Comparison of ENCODE assay signal across 12 cellular contexts in the genomic region with DNA sequence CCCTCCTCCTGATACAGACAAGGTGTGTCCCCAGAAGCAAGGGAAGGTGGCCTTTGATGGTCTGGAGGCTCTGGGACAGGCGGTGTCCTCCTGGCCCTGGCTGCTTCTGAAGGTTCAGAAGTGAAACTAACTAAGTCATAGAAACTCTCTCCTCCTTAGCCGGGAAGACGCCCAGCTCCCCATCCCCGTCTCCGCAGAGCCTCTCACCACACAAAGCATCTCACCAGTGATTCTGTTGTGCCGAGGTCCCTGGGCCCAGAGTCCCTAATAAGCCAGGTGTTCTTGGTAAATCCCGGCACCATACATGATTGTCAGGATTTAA. TPM values are rescaled to one million over a fixed set of nuclear protein-coding genes. Genes with fewer than 3 reads are reported as not detected.
DNase-seq lines count a peak whose midpoint lies in the region; ATAC-seq and TF ChIP-seq lines count a peak whose summit lies in the region.
"Had no signal": no experiment of that assay in that cellular context is flagged by ENCODE, and none has a peak within 500 bp of the region (broad histone marks: within the 10 kb centered on the region; RNA-seq: fewer than 3 reads in every experiment).

No MANE protein-coding gene starts in this region.

- peak overlapping the region; percentile 74 for H3K27ac ChIP-seq in CD8-positive, alpha-beta memory T cell (ENCODE audit: low read depth, low read length)
- H3K27ac ChIP-seq in KOPT-K1 (ENCODE audit: low read depth, low read length, poor library complexity, severe bottlenecking) (peak overlapping the region; percentile 74), adrenal gland (peak overlapping the region in 1 of 5 donors; percentile 36)
- H3K27ac ChIP-seq: neutrophil, WERI-Rb-1 had no signal

- H3K4me1 ChIP-seq in CD8-positive, alpha-beta memory T cell (ENCODE audit: insufficient read depth, low read length), result peaks cover 65% of the 10 kb centered on the region
- peaks cover 8 to 11% of the 10 kb centered on the region in 2 donors for H3K4me1 ChIP-seq in adrenal gland (replicated peaks in 1 of 2)

- H3K9me3 ChIP-seq in CD8-positive, alpha-beta memory T cell (ENCODE audit: low read length), result no peaks in the 10 kb centered on the region
- no peaks in the 10 kb centered on the region for H3K9me3 ChIP-seq in KOPT-K1 (ENCODE audit: insufficient read depth, low read length, poor library complexity, severe bottlenecking)
- H3K9me3 ChIP-seq in adrenal gland (replicated peaks in 1 of 3), result no peaks in the 10 kb centered on the region
- H3K9me3 ChIP-seq: neutrophil had no signal

- TF ChIP-seq POLR2A in adrenal gland (IDR thresholded peaks at IDR 0.05), result no peak

- no peaks in the 10 kb centered on the region for H3K9me3 Mint-ChIP-seq in CD8-positive, alpha-beta memory T cell
- no peaks in the 10 kb centered on the region for H3K9me3 Mint-ChIP-seq in activated naive CD8-positive, alpha-beta T cell treated with anti-CD3 and anti-CD28 coated beads, Interleukin-2, amount 50 U/mL, for 24 hours
- no peaks in the 10 kb centered on the region for H3K9me3 Mint-ChIP-seq in natural killer cell

- peak overlapping the region; percentile 82 to 95 (median 88) for H3K4me3 Mint-ChIP-seq in CD8-positive, alpha-beta memory T cell
- H3K4me3 Mint-ChIP-seq in activated naive CD8-positive, alpha-beta T cell treated with anti-CD3 and anti-CD28 coated beads, Interleukin-2, amount 50 U/mL, for 24 hours, result peak overlapping the region; percentile 65
- H3K4me3 Mint-ChIP-seq in natural killer cell, result peak overlapping the region; percentile 86

- no peaks in the 10 kb centered on the region for H3K36me3 ChIP-seq in CD8-positive, alpha-beta memory T cell (ENCODE audit: insufficient read depth, low read length)
- no peaks in the 10 kb centered on the region for H3K36me3 ChIP-seq in KOPT-K1 (ENCODE audit: insufficient read depth, low read length)
- no peaks in the 10 kb centered on the region for H3K36me3 ChIP-seq in adrenal gland (replicated peaks in 1 of 2)
- H3K36me3 ChIP-seq: neutrophil, WERI-Rb-1 had no signal

- POLR2A ChIA-PET in CD8-positive, alpha-beta memory T cell (lab: Charles Lee), result interaction anchor here (0.5 to 1.1 kb wide), 3 partner anchors 133 to 181 kb away, joined by 3 to 6 read pairs (median 4); no protein-coding TSS in a partner anchor

- no peak for DNase-seq in CD8-positive, alpha-beta memory T cell
- DNase-seq in activated naive CD8-positive, alpha-beta T cell treated with anti-CD3 and anti-CD28 coated beads, Interleukin-2, amount 50 U/mL, for 24 hours, result no peak
- DNase-seq in natural killer cell (no peak), midbrain (lab: John Stamatoyannopoulos, UW) (no peak), adrenal gland (no peak)
- DNase-seq: NCI-H2171, SHP77 treated with DMSO at 0.1 percent for 48 hours, WERI-Rb-1 had no signal

- no peaks in the 10 kb centered on the region for H3K27me3 ChIP-seq in CD8-positive, alpha-beta memory T cell (ENCODE audit: insufficient read depth, low read length, poor library complexity, severe bottlenecking)
- H3K27me3 ChIP-seq in adrenal gland, result no peaks in the 10 kb centered on the region
- H3K27me3 ChIP-seq: neutrophil had no signal

- peaks cover 0 to 2% of the 10 kb centered on the region in 2 donors for H3K27me3 Mint-ChIP-seq in CD8-positive, alpha-beta memory T cell
- H3K27me3 Mint-ChIP-seq in activated naive CD8-positive, alpha-beta T cell treated with anti-CD3 and anti-CD28 coated beads, Interleukin-2, amount 50 U/mL, for 24 hours, result peaks cover 2% of the 10 kb centered on the region
- peaks cover 0 to 19% of the 10 kb centered on the region in 2 donors for H3K27me3 Mint-ChIP-seq in natural killer cell (ENCODE audit: low read depth in 2 of 2)

- H3K4me1 Mint-ChIP-seq in CD8-positive, alpha-beta memory T cell, result peaks cover 67 to 87% (median 69%) of the 10 kb centered on the region in 3 donors
- peaks cover 52% of the 10 kb centered on the region for H3K4me1 Mint-ChIP-seq in activated naive CD8-positive, alpha-beta T cell treated with anti-CD3 and anti-CD28 coated beads, Interleukin-2, amount 50 U/mL, for 24 hours
- peaks cover 60 to 82% of the 10 kb centered on the region in 2 donors for H3K4me1 Mint-ChIP-seq in natural killer cell

- 78 to 83% (median 79%) methylated on average over 6 to 7 of the region's 7 CpGs for WGBS in adrenal gland, 4 donors

- TF ChIP-seq CTCF in natural killer cell (IDR thresholded peaks at IDR 0.05), result no peak
- TF ChIP-seq CTCF in adrenal gland (IDR thresholded peaks at IDR 0.05), result no peak

- H3K36me3 Mint-ChIP-seq in CD8-positive, alpha-beta memory T cell, result no peaks in the 10 kb centered on the region
- no peaks in the 10 kb centered on the region for H3K36me3 Mint-ChIP-seq in activated naive CD8-positive, alpha-beta T cell treated with anti-CD3 and anti-CD28 coated beads, Interleukin-2, amount 50 U/mL, for 24 hours (ENCODE audit: low read depth)
- no peaks in the 10 kb centered on the region for H3K36me3 Mint-ChIP-seq in natural killer cell

- intact Hi-C loops in natural killer cell (cut with micrococcal nuclease) (loop anchor here (2.0 kb wide), 2 partner anchors 87 to 105 kb away; partner anchors contain the start of gene VPS26A), adrenal gland (cut with DNase I) (no loop called here)

- CTCF ChIA-PET in CD8-positive, alpha-beta memory T cell (lab: Charles Lee), result interaction anchor here (0.8 to 1.8 kb wide), 11 partner anchors 10 to 224 kb away, joined by 3 to 9 read pairs (median 3); no protein-coding TSS in a partner anchor

- peak overlapping the region; percentile 89 to 99 (median 96) for H3K27ac Mint-ChIP-seq in CD8-positive, alpha-beta memory T cell
- peak overlapping the region; percentile 84 for H3K27ac Mint-ChIP-seq in activated naive CD8-positive, alpha-beta T cell treated with anti-CD3 and anti-CD28 coated beads, Interleukin-2, amount 50 U/mL, for 24 hours
- H3K27ac Mint-ChIP-seq in natural killer cell, result peak overlapping the region; percentile 87 to 94

- ATAC-seq in activated naive CD8-positive, alpha-beta T cell treated with anti-CD3 and anti-CD28 coated beads, Interleukin-2, amount 50 U/mL, for 24 hours, result no peak
- ATAC-seq in natural killer cell (peak in 2 of 3 donors; percentile 49 to 58), GM21360 (IDR thresholded peaks at IDR 0.05; ENCODE audit: unreplicated experiment) (no peak), HG03159 (IDR thresholded peaks at IDR 0.05; ENCODE audit: unreplicated experiment) (no peak)

- H3K4me3 ChIP-seq in CD8-positive, alpha-beta memory T cell (ENCODE audit: low read length), result peak overlapping the region; percentile 38
- no peak overlapping the region for H3K4me3 ChIP-seq in adrenal gland

RNA-seq across cellular contexts. Expression of gene HKDC1, which starts 9.4 kb away (rescaled TPM):
- total RNA-seq in CD8-positive, alpha-beta memory T cell, result under 1 TPM in 1 of 2 experiments, not detected in 1; 0.15 TPM
- 3.0 TPM for polyA plus RNA-seq in CD8-positive, alpha-beta memory T cell
- total RNA-seq in natural killer cell (under 1 TPM in 2 of 3 donors, not detected in 1; 0.50 to 0.82 TPM), adrenal gland (under 1 TPM in 2 of 8 donors, not detected in 6; under 0.01 to 0.11 TPM)
- polyA plus RNA-seq in adrenal gland, result under 1 TPM; 0.04 to 0.48 (median 0.20) TPM

RNA-seq across cellular contexts. Expression of gene HK1, which starts 48.8 kb away (rescaled TPM):
- total RNA-seq in CD8-positive, alpha-beta memory T cell, result 100 to 1,000 TPM; 151 to 153 TPM
- 144 TPM for polyA plus RNA-seq in CD8-positive, alpha-beta memory T cell
- total RNA-seq in natural killer cell (10 to 100 TPM; 58.4 to 72.6 (median 69.5) TPM), adrenal gland (10 to 100 TPM; 29.3 to 79.3 (median 52.7) TPM)
- polyA plus RNA-seq in adrenal gland, result 10 to 100 TPM; 18.4 to 37.5 (median 19.5) TPM

RNA-seq across cellular contexts. Expression of gene SUPV3L1, which starts 49.5 kb away (rescaled TPM):
- total RNA-seq in CD8-positive, alpha-beta memory T cell, result 10 to 100 TPM; 50.0 to 51.0 TPM
- 25.1 TPM for polyA plus RNA-seq in CD8-positive, alpha-beta memory T cell
- total RNA-seq in natural killer cell (100 to 1,000 TPM in 1 of 3 donors, 10 to 100 TPM in 2; 56.6 to 104 (median 67.1) TPM), adrenal gland (10 to 100 TPM; 24.4 to 53.1 (median 33.6) TPM)
- polyA plus RNA-seq in adrenal gland, result 100 to 1,000 TPM in 2 of 3 donors, 10 to 100 TPM in 1; 54.8 to 165 (median 114) TPM

Comparison
In these comparisons a context has a peak if more than half of its experiments do, and no peak if none do; other contexts are left out.
1. ATAC-seq: peak in natural killer cell (2 of 3); none in activated naive CD8-positive, alpha-beta T cell treated with anti-CD3 and anti-CD28 coated beads, Interleukin-2, amount 50 U/mL, for 24 hours (single experiment), GM21360 (single experiment) and HG03159 (single experiment).
2. Peak in every context shown above with its lines, with median percentiles within 50 percentile points of each other: H3K27ac Mint-ChIP-seq and H3K4me3 Mint-ChIP-seq.